Comparison of ENCODE assay signal across 17 cellular contexts in genomic region chr1:228836954-228837481, GRCh38.
A peak's percentile ranks its signal among the peaks of the same experiment; 100 is the strongest.
DNase-seq lines count a peak whose midpoint lies in the region; ATAC-seq and TF ChIP-seq lines count a peak whose summit lies in the region.
"Had no signal": no experiment of that assay in that cellular context is flagged by ENCODE, and none has a peak within 500 bp of the region (broad histone marks: within the 10 kb centered on the region; RNA-seq: fewer than 3 reads in every experiment).

No MANE protein-coding gene starts in this region.

- POLR2A ChIA-PET in Panc1 (lab: Charles Lee): no interaction called here

- no peaks in the 10 kb centered on the region for H3K9me3 Mint-ChIP-seq in neural crest cell

- in situ Hi-C loops in Panc1 (cut with HindIII; ENCODE audit: low pct_unique_long_range_greater_than_20kb, low sequenced_read_pairs): no loop called here

- H3K27ac ChIP-seq in Panc1 (ENCODE audit: low read length) (peak overlapping the region; percentile 52; the same call in 1 of the 2 replicates), duodenal mucosa (ENCODE audit: low read depth, low read length) (peak overlapping the region; percentile 47), vagina (peak overlapping the region; percentile 76)
- H3K27ac ChIP-seq: parathyroid adenoma had no signal

- no peak for TF ChIP-seq CTCF in Panc1 (IDR thresholded peaks at IDR 0.05)
- no peak for TF ChIP-seq CTCF in neural crest cell (conservative IDR thresholded peaks at IDR 0.05)
- no peak for TF ChIP-seq CTCF in vagina (IDR thresholded peaks at IDR 0.05)

- no peak for TF ChIP-seq POLR2A in vagina (IDR thresholded peaks at IDR 0.05)

- H3K9me3 ChIP-seq in Panc1 (ENCODE audit: control insufficient read depth, insufficient read depth, low read depth, low read length) (no peaks in the 10 kb centered on the region), duodenal mucosa (ENCODE audit: control insufficient read depth in 1 of 2, low read length in 2 of 2) (no peaks in the 10 kb centered on the region), vagina (no peaks in the 10 kb centered on the region)

- DNase-seq in Panc1 (ENCODE audit: low read depth, low spot score) (no peak), neural crest cell (ENCODE audit: low read depth, low spot score) (no peak), vagina (ENCODE audit: extremely low spot score in 2 of 2) (no peak), germinal center (ENCODE audit: low spot score) (no peak)
- DNase-seq: activated CD4-positive, alpha-beta T cell treated with anti-CD3 and anti-CD28 coated beads, Interleukin-2, amount 50 U/mL, for 4 hours; activated gamma-delta T cell treated with Interleukin-2 at 50 U/mL for 16 hours; naive thymus-derived CD4-positive, alpha-beta T cell; NCI-H1436 treated with DMSO at 0.1 percent for 48 hours; NCI-H2171; SHP77; stimulated activated CD4-positive, alpha-beta T cell treated with anti-CD3 and anti-CD28 coated beads, Interleukin-4, amount 100 ng/mL, for 1 hour; T-helper 17 cell had no signal

- CTCF ChIA-PET in Panc1 (lab: Charles Lee): interaction anchor here (1.0 kb wide), 1 partner anchor 102 kb away, joined by 3 read pairs; the partner anchor contains the start of gene RHOU

- H3K36me3 ChIP-seq in Panc1 (ENCODE audit: control insufficient read depth, insufficient read depth, low read length): no peaks in the 10 kb centered on the region
- H3K36me3 ChIP-seq in duodenal mucosa (ENCODE audit: control insufficient read depth in 1 of 2, insufficient read depth in 2 of 2, low read length in 2 of 2): no peaks in the 10 kb centered on the region
- H3K36me3 ChIP-seq in vagina: no peaks in the 10 kb centered on the region

- H3K4me3 ChIP-seq in Panc1 (ENCODE audit: low read depth in 2 of 2, low read length in 2 of 2): no peak overlapping the region
- peak overlapping the region; percentile 21 to 73 for H3K4me3 ChIP-seq in duodenal mucosa (ENCODE audit: low read depth in 1 of 2, low read length in 2 of 2)
- no peak overlapping the region for H3K4me3 ChIP-seq in vagina

- ATAC-seq in Panc1 (no peak), GM21423 (IDR thresholded peaks at IDR 0.05; ENCODE audit: unreplicated experiment) (no peak), HG03565 (IDR thresholded peaks at IDR 0.05; ENCODE audit: unreplicated experiment) (no peak)
- ATAC-seq: naive thymus-derived CD4-positive, alpha-beta T cell; T-helper 17 cell had no signal

- H3K36me3 Mint-ChIP-seq in neural crest cell (ENCODE audit: low read depth): no peaks in the 10 kb centered on the region
- H3K36me3 Mint-ChIP-seq: naive thymus-derived CD4-positive, alpha-beta T cell had no signal

- no peak overlapping the region for H3K4me3 Mint-ChIP-seq in neural crest cell
- H3K4me3 Mint-ChIP-seq: B cell; naive thymus-derived CD4-positive, alpha-beta T cell; T-helper 17 cell had no signal

- H3K4me1 Mint-ChIP-seq in neural crest cell: peaks cover 50% of the 10 kb centered on the region
- H3K4me1 Mint-ChIP-seq: B cell, T-helper 17 cell had no signal

- H3K27me3 Mint-ChIP-seq in neural crest cell (ENCODE audit: low read depth): no peaks in the 10 kb centered on the region

- peak overlapping the region; percentile 60 for H3K27ac Mint-ChIP-seq in neural crest cell (ENCODE audit: unreplicated experiment)
- H3K27ac Mint-ChIP-seq: B cell; naive thymus-derived CD4-positive, alpha-beta T cell; T-helper 17 cell had no signal

- BruUV-seq in Panc1 (replicated peaks; lab: Mats Ljungman, UMichigan): no TSS peak

- H3K4me1 ChIP-seq in Panc1 (ENCODE audit: control insufficient read depth, insufficient read depth, low read length): peaks cover 51% of the 10 kb centered on the region
- peaks cover 44 to 58% of the 10 kb centered on the region in 2 donors for H3K4me1 ChIP-seq in duodenal mucosa (ENCODE audit: control insufficient read depth in 1 of 2, insufficient read depth in 2 of 2, low read length in 2 of 2)
- peaks cover 32% of the 10 kb centered on the region for H3K4me1 ChIP-seq in vagina
- H3K4me1 ChIP-seq: parathyroid adenoma had no signal

- H3K9ac ChIP-seq in duodenal mucosa (ENCODE audit: low read depth in 1 of 2, low read length in 2 of 2): peak overlapping the region; percentile 61 to 76
- H3K9ac ChIP-seq: parathyroid adenoma had no signal

- intact Hi-C loops in Panc1 (cut with micrococcal nuclease; ENCODE audit: unreplicated experiment) (no loop called here), vagina (cut with DNase I) (no loop called here)

- no peaks in the 10 kb centered on the region for H3K27me3 ChIP-seq in Panc1 (ENCODE audit: control insufficient read depth, insufficient read depth, low read length)
- no peaks in the 10 kb centered on the region for H3K27me3 ChIP-seq in duodenal mucosa (ENCODE audit: control insufficient read depth in 1 of 2, insufficient read depth in 2 of 2, low read length in 2 of 2)
- H3K27me3 ChIP-seq in vagina: no peaks in the 10 kb centered on the region

Comparison
In these comparisons a context has a peak if more than half of its experiments do, and no peak if none do; other contexts are left out.
1. H3K4me3 ChIP-seq: peak in duodenal mucosa (2 of 2); none in Panc1 (0 of 2) and vagina (0 of 2).
2. Peak in every context shown above with its lines, with median percentiles within 50 percentile points of each other: H3K27ac ChIP-seq.